ENCODE assay signal across 20 cellular contexts in genomic region chr1:58919226-58919985, GRCh38.
"Had no signal": no experiment of that assay in that cellular context is flagged by ENCODE, and none has a peak within 500 bp of the region (broad histone marks: within the 10 kb centered on the region; RNA-seq: fewer than 3 reads in every experiment).

No MANE protein-coding gene starts in this region.

- H3K9me3 ChIP-seq: thyroid gland had no signal

- H3K27me3 ChIP-seq: brain microvascular endothelial cell, heart right ventricle, thyroid gland had no signal

- H3K4me1 Mint-ChIP-seq: neural crest cell, WTC11 had no signal

- H3K27ac ChIP-seq: brain microvascular endothelial cell, epithelial cell of prostate, heart right ventricle, thyroid gland had no signal

- H3K27ac Mint-ChIP-seq: activated naive CD4-positive, alpha-beta T cell treated with anti-CD3 and anti-CD28 coated beads, Interleukin-2, amount 50 U/mL, for 24 hours; progenitor cell of endocrine pancreas; WTC11 had no signal

- H3K4me3 ChIP-seq: heart right ventricle, thyroid gland had no signal

- ATAC-seq: heart right ventricle, left colon, WTC11 had no signal

- H3K36me3 ChIP-seq: brain microvascular endothelial cell, heart right ventricle, thyroid gland had no signal

- H3K9me3 Mint-ChIP-seq: neural crest cell had no signal

- H3K4me3 Mint-ChIP-seq: activated naive CD4-positive, alpha-beta T cell treated with anti-CD3 and anti-CD28 coated beads, Interleukin-2, amount 50 U/mL, for 24 hours; naive B cell; neural crest cell; WTC11 had no signal

- H3K27me3 Mint-ChIP-seq: activated naive CD4-positive, alpha-beta T cell treated with anti-CD3 and anti-CD28 coated beads, Interleukin-2, amount 50 U/mL, for 24 hours; naive B cell had no signal

- FAIRE-seq: colon had no signal

- DNase-seq: activated gamma-delta T cell treated with Interleukin-2 at 50 U/mL for 16 hours; activated T-cell treated with anti-CD3 and anti-CD28 coated beads, Interleukin-2, amount 50 U/mL, for 1 hour; aorta; brain microvascular endothelial cell; central memory CD4-positive, alpha-beta T cell; heart right ventricle; left colon; mesendoderm; naive B cell; stimulated activated CD4-positive, alpha-beta T cell treated with anti-CD3 and anti-CD28 coated beads, Interleukin-4, amount 100 ng/mL, for 24 hours; stimulated activated naive CD4-positive, alpha-beta T cell treated with Interleukin-2 at 50 U/mL for 16 hours; T-helper 1 cell; T-helper 9 cell; thyroid gland had no signal
